Comparison of ENCODE assay signal across 12 cellular contexts in the genomic region with DNA sequence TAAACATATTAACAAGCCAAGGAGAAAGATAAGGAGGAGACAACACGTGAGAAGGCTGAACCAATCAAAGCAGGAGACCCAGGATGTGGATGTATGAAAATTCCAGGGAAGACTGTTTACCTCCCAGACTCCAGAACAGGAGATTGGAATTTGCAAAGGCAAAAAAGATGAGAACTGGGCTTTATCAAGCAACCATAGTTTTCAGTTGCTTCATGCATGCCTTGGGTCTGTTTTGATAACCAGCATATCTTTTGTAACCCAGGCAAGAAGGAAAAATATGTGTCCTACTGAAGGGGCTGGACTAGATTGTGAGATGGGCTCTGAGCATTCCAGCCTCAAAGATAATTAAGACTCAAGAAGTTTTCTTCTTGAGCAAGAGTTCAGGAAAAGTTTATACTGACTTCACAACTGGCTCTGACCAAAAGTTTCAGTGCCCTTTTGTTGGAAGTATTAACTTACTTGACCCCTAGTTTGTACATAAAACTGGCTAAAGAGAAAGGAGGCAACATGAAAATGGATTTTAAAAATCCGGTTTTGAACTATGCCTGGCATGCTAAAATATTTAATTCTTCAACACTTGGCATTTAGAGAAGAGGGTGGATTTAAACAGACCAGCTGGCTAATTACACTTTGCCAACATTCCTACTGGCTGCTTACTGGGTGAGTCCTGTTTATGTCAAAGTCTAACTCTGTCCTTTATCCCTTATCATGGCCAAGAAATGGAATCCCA.
DNase-seq lines count a peak whose midpoint lies in the region; ATAC-seq, FAIRE-seq and TF ChIP-seq lines count a peak whose summit lies in the region.
"Had no signal": no experiment of that assay in that cellular context is flagged by ENCODE, and none has a peak within 500 bp of the region (broad histone marks: within the 10 kb centered on the region; RNA-seq: fewer than 3 reads in every experiment).

No MANE protein-coding gene starts in this region.

- peak; percentile 41 for ATAC-seq in left lung
- no peak for ATAC-seq in GM18861 (IDR thresholded peaks at IDR 0.05; ENCODE audit: unreplicated experiment)

- no peak overlapping the region for H3K4me2 ChIP-seq in Karpas-422 (ENCODE audit: low read depth, low read length, poor library complexity, severe bottlenecking)

- WGBS in thyroid gland, 2 donors, result 48 to 56% methylated on average over 2 of the region's 2 CpGs

- H3K4me1 ChIP-seq in Karpas-422 (ENCODE audit: low read length), result no peaks in the 10 kb centered on the region
- peaks cover 6 to 12% of the 10 kb centered on the region in 2 donors for H3K4me1 ChIP-seq in left lung
- peaks cover 9 to 21% of the 10 kb centered on the region in 2 donors for H3K4me1 ChIP-seq in thyroid gland

- intact Hi-C loops in left lung (cut with DNase I), result no loop called here
- intact Hi-C loops in thyroid gland (cut with DNase I), result no loop called here

- H3K4me3 ChIP-seq in Karpas-422 (ENCODE audit: low read length) (no peak overlapping the region), left lung (no peak overlapping the region), thyroid gland (replicated peaks in 1 of 3) (no peak overlapping the region)
- H3K4me3 ChIP-seq: tibial nerve had no signal

- H2AFZ ChIP-seq in Karpas-422 (ENCODE audit: low read length), result no peak overlapping the region

- DNase-seq in Karpas-422 (peak; percentile 10), left lung (no peak), thyroid gland (no peak), RKO (ENCODE audit: low spot score) (no peak), NCI-H146 treated with DMSO at 0.1 percent for 48 hours (lab: John Stamatoyannopoulos, UW; ENCODE audit: unreplicated experiment) (no peak), islet precursor cell (no peak)
- DNase-seq: activated CD4-positive, alpha-beta T cell treated with anti-CD3 and anti-CD28 coated beads, Interleukin-2, amount 50 U/mL, for 4 hours; activated naive CD4-positive, alpha-beta T cell; NCI-H1417 treated with DMSO at 0.1 percent for 48 hours had no signal

- no peaks in the 10 kb centered on the region for H3K9me2 ChIP-seq in Karpas-422 (replicated peaks; ENCODE audit: insufficient read depth, low read length)

- FAIRE-seq in endometrium (lab: Jason Lieb, UNC), result peak; percentile 86

- no peak for TF ChIP-seq CTCF in left lung (IDR thresholded peaks at IDR 0.05)
- no peak for TF ChIP-seq CTCF in thyroid gland (IDR thresholded peaks at IDR 0.05)

- no peaks in the 10 kb centered on the region for H3K27me3 ChIP-seq in Karpas-422 (ENCODE audit: low read length)
- H3K27me3 ChIP-seq in left lung, result no peaks in the 10 kb centered on the region
- no peaks in the 10 kb centered on the region for H3K27me3 ChIP-seq in thyroid gland
- H3K27me3 ChIP-seq: tibial nerve had no signal

- no peak for TF ChIP-seq POLR2A in thyroid gland (IDR thresholded peaks at IDR 0.05)

- H3K9me3 ChIP-seq in Karpas-422 (ENCODE audit: low read length), result no peaks in the 10 kb centered on the region
- no peaks in the 10 kb centered on the region for H3K9me3 ChIP-seq in left lung
- H3K9me3 ChIP-seq in thyroid gland, result no peaks in the 10 kb centered on the region
- H3K9me3 ChIP-seq: tibial nerve had no signal

- H3K27ac ChIP-seq in Karpas-422 (ENCODE audit: low read length) (no peak overlapping the region), left lung (peak overlapping the region in 1 of 2 donors; percentile 41), thyroid gland (peak overlapping the region; percentile 53 to 58 (median 55))

- H3K36me3 ChIP-seq in Karpas-422 (ENCODE audit: insufficient read depth, low read length), result no peaks in the 10 kb centered on the region
- H3K36me3 ChIP-seq in left lung, result no peaks in the 10 kb centered on the region
- H3K36me3 ChIP-seq in thyroid gland, result no peaks in the 10 kb centered on the region
- H3K36me3 ChIP-seq: tibial nerve had no signal

- H3K79me2 ChIP-seq in Karpas-422 (ENCODE audit: low read length), result no peaks in the 10 kb centered on the region

- H4K20me1 ChIP-seq in Karpas-422 (ENCODE audit: insufficient read depth, low read depth, low read length), result no peaks in the 10 kb centered on the region

- H3K9ac ChIP-seq in Karpas-422 (ENCODE audit: low read length), result no peak overlapping the region
